In genomic region chr19:4911786-4912672, GRCh38 we compare ENCODE assay signal across 1 cellular context.
TF ChIP-seq lines count a peak whose summit lies in the region.

No MANE protein-coding gene starts in this region.

TF ChIP-seq in SK-N-SH treated with all-trans-retinoic acid at 6 μM for 48 hours, 23 proteins besides CTCF, POLR2A, EP300 and RAD21 (continued from another document):
- TF ChIP-seq BACH2 (CRISPR knock-in tag; IDR thresholded peaks at IDR 0.05; ENCODE audit: borderline replicate concordance) = no peak
- TF ChIP-seq RARB (CRISPR knock-in tag; IDR thresholded peaks at IDR 0.05) = no peak
- no peak for TF ChIP-seq PPARA (CRISPR knock-in tag; IDR thresholded peaks at IDR 0.05; ENCODE audit: borderline replicate concordance)
- no peak for TF ChIP-seq CSDC2 (CRISPR knock-in tag; IDR thresholded peaks at IDR 0.05)
- TF ChIP-seq ZNF70 (CRISPR knock-in tag; IDR thresholded peaks at IDR 0.05) = no peak
- TF ChIP-seq ZNF565 (CRISPR knock-in tag; conservative IDR thresholded peaks at IDR 0.05; ENCODE audit: low read depth) = no peak
- no peak for TF ChIP-seq ESRRG (CRISPR knock-in tag; IDR thresholded peaks at IDR 0.05)
- TF ChIP-seq TSHZ2 (CRISPR knock-in tag; IDR thresholded peaks at IDR 0.05) = no peak
- TF ChIP-seq SNAI2 (CRISPR knock-in tag; IDR thresholded peaks at IDR 0.05) = no peak
